1 cellular context compared by ENCODE assay signal in genomic region chr21:34348890-34349519, GRCh38.
A peak's percentile ranks its signal among the peaks of the same experiment; 100 is the strongest.
TF ChIP-seq lines count a peak whose summit lies in the region.

No MANE protein-coding gene starts in this region.

TF ChIP-seq in HEK293, 187 proteins besides CTCF, POLR2A, EP300 and RAD21 (continued from another document):
- TF ChIP-seq REST (tag by site-specific recombination; IDR thresholded peaks at IDR 0.05) (peak; percentile 33; the same call in 1 of the 2 replicates), ZNF202 (tag by site-specific recombination; IDR thresholded peaks at IDR 0.05; ENCODE audit: borderline replicate concordance) (peak; percentile 36; the same call in 1 of the 2 replicates), ZNF433 (tag by site-specific recombination; IDR thresholded peaks at IDR 0.05; ENCODE audit: low read depth) (0 out of 2 replicates have a peak, but pooled peaks have one; percentile 27), ZNF132 (tag by site-specific recombination; IDR thresholded peaks at IDR 0.05; ENCODE audit: borderline replicate concordance) (no peak), ZBTB11 (tag by site-specific recombination; conservative IDR thresholded peaks at IDR 0.05; ENCODE audit: low read depth) (peak; percentile 43; the same call in 1 of the 2 replicates), ZNF311 (tag by site-specific recombination; IDR thresholded peaks at IDR 0.05; ENCODE audit: borderline replicate concordance) (no peak), ZNF394 (tag by site-specific recombination; IDR thresholded peaks at IDR 0.05; ENCODE audit: borderline replicate concordance) (peak; percentile 81; the same call in 1 of the 2 replicates), ZBTB21 (tag by site-specific recombination; IDR thresholded peaks at IDR 0.05) (0 out of 2 replicates have a peak, but pooled peaks have one; percentile 15), ZNF140 (tag by site-specific recombination; IDR thresholded peaks at IDR 0.05) (peak; percentile 48; the same call in 1 of the 2 replicates), ZNF623 (tag by site-specific recombination; IDR thresholded peaks at IDR 0.05) (peak; percentile 52), FEZF1 (tag by site-specific recombination; IDR thresholded peaks at IDR 0.05) (no peak), ZNF555 (tag by site-specific recombination; conservative IDR thresholded peaks at IDR 0.05) (peak; percentile 68), ZNF266 (tag by site-specific recombination; IDR thresholded peaks at IDR 0.05; ENCODE audit: low read depth) (peak; percentile 25; the same call in 1 of the 2 replicates)
